ENCODE assay signal across 8 cellular contexts in genomic region chr11:46006418-46007070, GRCh38.
A peak's percentile ranks its signal among the peaks of the same experiment; 100 is the strongest.
DNase-seq lines count a peak whose midpoint lies in the region; ATAC-seq and TF ChIP-seq lines count a peak whose summit lies in the region.

No MANE protein-coding gene starts in this region.

- peaks cover 12% of the 10 kb centered on the region for H3K4me1 Mint-ChIP-seq in MCF 10A (ENCODE audit: insufficient read depth, unreplicated experiment)
- H3K4me1 Mint-ChIP-seq in stimulated activated naive CD8-positive, alpha-beta T cell treated with anti-CD3 and anti-CD28 coated beads, Interleukin-15, amount 100 ng/mL, for 72 hours: no peaks in the 10 kb centered on the region

- no peaks in the 10 kb centered on the region for H3K27me3 Mint-ChIP-seq in MCF 10A (ENCODE audit: insufficient read depth, unreplicated experiment)
- no peaks in the 10 kb centered on the region for H3K27me3 Mint-ChIP-seq in stimulated activated naive CD8-positive, alpha-beta T cell treated with anti-CD3 and anti-CD28 coated beads, Interleukin-15, amount 100 ng/mL, for 72 hours

- DNase-seq in stimulated activated CD4-positive, alpha-beta T cell treated with anti-CD3 and anti-CD28 coated beads, Interleukin-15, amount 100 ng/mL, for 24 hours: peak; percentile 9
- no peak for DNase-seq in stimulated activated CD4-positive, alpha-beta T cell treated with anti-CD3 and anti-CD28 coated beads, Interleukin-1b, Interleukin-23, amount 100 ng/mL, for 48 hours
- peak; percentile 57 for DNase-seq in HuH-7 (ENCODE audit: low spot score)
- DNase-seq in NOMO-1 treated with DMSO at 0.1 percent for 48 hours (lab: John Stamatoyannopoulos, UW; ENCODE audit: unreplicated experiment): peak; percentile 79
- peak; percentile 74 for DNase-seq in MCF 10A (ENCODE audit: unreplicated experiment)
- DNase-seq in iris pigment epithelial cell (ENCODE audit: low read depth): peak; percentile 77
- peak in 1 of 2 donors; percentile 16 for DNase-seq in stimulated activated naive CD8-positive, alpha-beta T cell treated with anti-CD3 and anti-CD28 coated beads, Interleukin-15, amount 100 ng/mL, for 72 hours

- peak; percentile 74 for ATAC-seq in stimulated activated naive CD8-positive, alpha-beta T cell treated with anti-CD3 and anti-CD28 coated beads, Interleukin-15, amount 100 ng/mL, for 72 hours
- no peak for ATAC-seq in HG02678 (IDR thresholded peaks at IDR 0.05; ENCODE audit: unreplicated experiment)

- TF ChIP-seq CTCF in MCF 10A (IDR thresholded peaks at IDR 0.05; ENCODE audit: unreplicated experiment): peak; percentile 69

- no peak overlapping the region for H3K27ac Mint-ChIP-seq in MCF 10A (ENCODE audit: low read depth, unreplicated experiment)
- no peak overlapping the region for H3K27ac Mint-ChIP-seq in stimulated activated naive CD8-positive, alpha-beta T cell treated with anti-CD3 and anti-CD28 coated beads, Interleukin-15, amount 100 ng/mL, for 72 hours

- intact Hi-C loops in MCF 10A (cut with micrococcal nuclease): loop anchor here (1.0 to 5.0 kb wide), 3 partner anchors 41 to 234 kb away; no protein-coding TSS in a partner anchor

- H3K36me3 Mint-ChIP-seq in MCF 10A (ENCODE audit: insufficient read depth, unreplicated experiment): peaks cover 6% of the 10 kb centered on the region

- no peaks in the 10 kb centered on the region for H3K9me3 Mint-ChIP-seq in MCF 10A (ENCODE audit: unreplicated experiment)
- H3K9me3 Mint-ChIP-seq in stimulated activated naive CD8-positive, alpha-beta T cell treated with anti-CD3 and anti-CD28 coated beads, Interleukin-15, amount 100 ng/mL, for 72 hours: no peaks in the 10 kb centered on the region

- CTCF ChIA-PET in MCF 10A (lab: Yijun Ruan, JAX): interaction anchor here (0.5 to 2.5 kb wide), 34 partner anchors 9 to 303 kb away, joined by 3 to 57 read pairs (median 4); partner anchors contain the start of gene CRY2

- POLR2A ChIA-PET in MCF 10A (lab: Yijun Ruan, JAX): interaction anchor here (0.7 to 1.5 kb wide), 8 partner anchors 9 to 88 kb away, joined by 3 to 7 read pairs (median 3); partner anchors contain the start of gene PEX16

- BruUV-seq in MCF 10A (replicated peaks; lab: Mats Ljungman, UMichigan): no TSS peak

- no peak overlapping the region for H3K4me3 Mint-ChIP-seq in MCF 10A (ENCODE audit: unreplicated experiment)
- H3K4me3 Mint-ChIP-seq in stimulated activated naive CD8-positive, alpha-beta T cell treated with anti-CD3 and anti-CD28 coated beads, Interleukin-15, amount 100 ng/mL, for 72 hours: no peak overlapping the region
